ENCODE assay signal across 1 cellular context in the genomic region with DNA sequence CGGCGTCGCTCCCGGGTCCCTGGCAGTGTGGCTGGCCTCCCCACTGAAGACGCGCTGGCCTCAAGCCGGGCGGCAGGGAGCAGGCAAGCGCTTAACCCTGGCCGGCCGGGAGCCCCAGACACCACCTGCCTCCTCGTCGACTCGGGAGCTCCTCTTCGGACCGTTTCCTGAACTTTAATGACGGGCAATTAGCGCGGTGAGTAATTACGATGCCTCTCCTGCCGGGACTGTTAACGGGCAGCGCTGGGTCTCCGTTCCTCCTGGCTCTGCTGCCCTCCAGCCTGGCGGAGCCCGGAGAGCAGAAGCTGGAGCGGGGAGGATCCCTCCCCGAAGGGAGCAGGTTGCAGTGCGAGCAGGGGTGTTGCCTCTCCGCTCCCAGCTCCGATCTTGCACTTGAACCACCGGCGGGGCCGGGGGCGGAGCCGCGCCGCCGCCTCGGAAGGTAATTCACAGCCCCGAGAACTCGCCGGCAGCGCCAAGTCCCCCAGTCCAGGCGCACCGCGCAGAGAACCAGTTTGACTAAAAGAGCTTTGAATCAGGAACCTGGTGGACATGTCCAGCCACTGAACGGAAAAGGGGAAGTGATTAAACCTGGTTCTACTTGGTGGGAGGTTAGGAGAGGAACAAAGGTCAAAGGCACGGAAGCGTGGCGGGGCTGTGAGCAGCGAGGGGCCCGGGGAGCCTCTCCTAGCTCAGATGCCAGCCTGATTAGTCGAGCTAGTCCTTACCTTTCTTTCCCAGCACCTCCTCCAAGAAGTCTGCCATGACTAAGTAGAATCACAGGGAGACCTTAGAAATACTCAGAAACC.
A peak's percentile ranks its signal among the peaks of the same experiment; 100 is the strongest.
TF ChIP-seq lines count a peak whose summit lies in the region.

No MANE protein-coding gene starts in this region.

TF ChIP-seq in HepG2, 621 proteins besides CTCF, POLR2A, EP300 and RAD21 (continued from another document and continues in another):
- TF ChIP-seq, protein P1, sequence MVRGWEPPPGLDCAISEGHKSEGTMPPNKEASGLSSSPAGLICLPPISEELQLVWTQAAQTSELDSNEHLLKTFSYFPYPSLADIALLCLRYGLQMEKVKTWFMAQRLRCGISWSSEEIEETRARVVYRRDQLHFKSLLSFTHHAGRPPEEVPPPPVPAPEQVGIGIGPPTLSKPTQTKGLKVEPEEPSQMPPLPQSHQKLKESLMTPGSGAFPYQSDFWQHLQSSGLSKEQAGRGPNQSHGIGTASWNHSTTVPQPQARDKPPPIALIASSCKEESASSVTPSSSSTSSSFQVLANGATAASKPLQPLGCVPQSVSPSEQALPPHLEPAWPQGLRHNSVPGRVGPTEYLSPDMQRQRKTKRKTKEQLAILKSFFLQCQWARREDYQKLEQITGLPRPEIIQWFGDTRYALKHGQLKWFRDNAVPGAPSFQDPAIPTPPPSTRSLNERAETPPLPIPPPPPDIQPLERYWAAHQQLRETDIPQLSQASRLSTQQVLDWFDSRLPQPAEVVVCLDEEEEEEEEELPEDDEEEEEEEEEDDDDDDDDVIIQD (CRISPR knock-in tag; IDR thresholded peaks at IDR 0.05; ENCODE audit: low read depth) = no peak
- TF ChIP-seq, protein P2, sequence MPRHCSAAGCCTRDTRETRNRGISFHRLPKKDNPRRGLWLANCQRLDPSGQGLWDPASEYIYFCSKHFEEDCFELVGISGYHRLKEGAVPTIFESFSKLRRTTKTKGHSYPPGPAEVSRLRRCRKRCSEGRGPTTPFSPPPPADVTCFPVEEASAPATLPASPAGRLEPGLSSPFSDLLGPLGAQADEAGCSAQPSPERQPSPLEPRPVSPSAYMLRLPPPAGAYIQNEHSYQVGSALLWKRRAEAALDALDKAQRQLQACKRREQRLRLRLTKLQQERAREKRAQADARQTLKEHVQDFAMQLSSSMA (CRISPR knock-in tag; IDR thresholded peaks at IDR 0.05) = no peak
- TF ChIP-seq ZNF460 (CRISPR knock-in tag; IDR thresholded peaks at IDR 0.05; ENCODE audit: borderline replicate concordance) (no peak), PHF5A (CRISPR knock-in tag; IDR thresholded peaks at IDR 0.05; ENCODE audit: low read depth, unreplicated experiment) (no peak), HOXA7 (CRISPR knock-in tag; IDR thresholded peaks at IDR 0.05) (no peak), NCOA1 (CRISPR knock-in tag; IDR thresholded peaks at IDR 0.05) (no peak), ZNF629 (CRISPR knock-in tag; conservative IDR thresholded peaks at IDR 0.05) (no peak), HNRNPH1 (optimal IDR thresholded peaks at IDR 0.05; ENCODE audit: low read depth, low read length) (no peak), ZNF570 (CRISPR knock-in tag; IDR thresholded peaks at IDR 0.05; ENCODE audit: borderline replicate concordance) (no peak), ZNF207 (IDR thresholded peaks at IDR 0.05; ENCODE audit: borderline replicate concordance) (no peak), SCMH1 (CRISPR knock-in tag; IDR thresholded peaks at IDR 0.05; ENCODE audit: borderline replicate concordance) (no peak), ISL2 (CRISPR knock-in tag; IDR thresholded peaks at IDR 0.05) (no peak), ETV6 (CRISPR knock-in tag; conservative IDR thresholded peaks at IDR 0.05) (no peak), ATM (IDR thresholded peaks at IDR 0.05; ENCODE audit: borderline replicate concordance) (no peak), KLF6 (CRISPR knock-in tag; IDR thresholded peaks at IDR 0.05) (no peak), ZFX (CRISPR knock-in tag; IDR thresholded peaks at IDR 0.05; ENCODE audit: low read depth) (peak; percentile 35; the same call in 1 of the 2 replicates), ZNF674 (CRISPR knock-in tag; IDR thresholded peaks at IDR 0.05; ENCODE audit: low read depth) (no peak), ZNF703 (CRISPR knock-in tag; IDR thresholded peaks at IDR 0.05; ENCODE audit: borderline replicate concordance) (no peak), TEAD3 (CRISPR knock-in tag; optimal IDR thresholded peaks at IDR 0.05; ENCODE audit: borderline replicate concordance) (no peak), ZNF737 (CRISPR knock-in tag; IDR thresholded peaks at IDR 0.05; ENCODE audit: borderline replicate concordance) (no peak), ZNF441 (CRISPR knock-in tag; IDR thresholded peaks at IDR 0.05; ENCODE audit: borderline replicate concordance) (peak; percentile 84; the same call in 1 of the 2 replicates), CAMTA2 (CRISPR knock-in tag; IDR thresholded peaks at IDR 0.05; ENCODE audit: borderline replicate concordance) (0 out of 2 replicates have a peak, but pooled peaks have one; percentile 9), KMT2B (CRISPR knock-in tag; IDR thresholded peaks at IDR 0.05) (peak; percentile 64), CENPX (CRISPR knock-in tag; IDR thresholded peaks at IDR 0.05) (no peak), ESRRA (CRISPR knock-in tag; IDR thresholded peaks at IDR 0.05; ENCODE audit: low read depth) (peak; percentile 75), ZNF451 (CRISPR knock-in tag; IDR thresholded peaks at IDR 0.05) (no peak), EEA1 (CRISPR knock-in tag; IDR thresholded peaks at IDR 0.05; ENCODE audit: borderline replicate concordance) (no peak), ZBTB3 (CRISPR knock-in tag; IDR thresholded peaks at IDR 0.05; ENCODE audit: borderline replicate concordance, low read depth) (peak; percentile 5; the same call in 1 of the 2 replicates), RXRA (CRISPR knock-in tag; IDR thresholded peaks at IDR 0.05) (peak; percentile 57; the same call in 1 of the 2 replicates), PHF21A (CRISPR knock-in tag; IDR thresholded peaks at IDR 0.05) (no peak; the same call in 1 of the 2 replicates), NONO (IDR thresholded peaks at IDR 0.05) (no peak), NONO (CRISPR knock-in tag; conservative IDR thresholded peaks at IDR 0.05) (peak; percentile 61; the same call in 1 of the 2 replicates), ARID2 (CRISPR knock-in tag; IDR thresholded peaks at IDR 0.05; ENCODE audit: borderline replicate concordance) (no peak), SMC3 (IDR thresholded peaks at IDR 0.05; ENCODE audit: low read length) (no peak), ZFP36 (IDR thresholded peaks at IDR 0.05; ENCODE audit: borderline replicate concordance, low read depth, low read length, partially characterized antibody) (peak; percentile 74), ZFP62 (CRISPR knock-in tag; IDR thresholded peaks at IDR 0.05) (no peak), RBM39 (IDR thresholded peaks at IDR 0.05; ENCODE audit: low read depth, low read length, poor library complexity, severe bottlenecking) (peak; percentile 12)
- TF ChIP-seq, protein P3, sequence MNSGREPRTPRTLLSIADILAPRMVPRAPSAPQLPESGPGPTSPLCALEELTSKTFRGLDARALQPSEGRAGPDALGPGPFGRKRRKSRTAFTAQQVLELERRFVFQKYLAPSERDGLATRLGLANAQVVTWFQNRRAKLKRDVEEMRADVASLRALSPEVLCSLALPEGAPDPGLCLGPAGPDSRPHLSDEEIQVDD (CRISPR knock-in tag; IDR thresholded peaks at IDR 0.05; ENCODE audit: borderline replicate concordance) = no peak
- TF ChIP-seq, protein P4, sequence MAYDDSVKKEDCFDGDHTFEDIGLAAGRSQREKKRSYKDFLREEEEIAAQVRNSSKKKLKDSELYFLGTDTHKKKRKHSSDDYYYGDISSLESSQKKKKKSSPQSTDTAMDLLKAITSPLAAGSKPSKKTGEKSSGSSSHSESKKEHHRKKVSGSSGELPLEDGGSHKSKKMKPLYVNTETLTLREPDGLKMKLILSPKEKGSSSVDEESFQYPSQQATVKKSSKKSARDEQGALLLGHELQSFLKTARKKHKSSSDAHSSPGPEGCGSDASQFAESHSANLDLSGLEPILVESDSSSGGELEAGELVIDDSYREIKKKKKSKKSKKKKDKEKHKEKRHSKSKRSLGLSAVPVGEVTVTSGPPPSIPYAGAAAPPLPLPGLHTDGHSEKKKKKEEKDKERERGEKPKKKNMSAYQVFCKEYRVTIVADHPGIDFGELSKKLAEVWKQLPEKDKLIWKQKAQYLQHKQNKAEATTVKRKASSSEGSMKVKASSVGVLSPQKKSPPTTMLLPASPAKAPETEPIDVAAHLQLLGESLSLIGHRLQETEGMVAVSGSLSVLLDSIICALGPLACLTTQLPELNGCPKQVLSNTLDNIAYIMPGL (CRISPR knock-in tag; IDR thresholded peaks at IDR 0.05; ENCODE audit: borderline replicate concordance in 1 of 2, low read depth in 1 of 2) = peak; percentile 21 to 71; a peak in 3 of 4 replicates
- TF ChIP-seq, protein P5, sequence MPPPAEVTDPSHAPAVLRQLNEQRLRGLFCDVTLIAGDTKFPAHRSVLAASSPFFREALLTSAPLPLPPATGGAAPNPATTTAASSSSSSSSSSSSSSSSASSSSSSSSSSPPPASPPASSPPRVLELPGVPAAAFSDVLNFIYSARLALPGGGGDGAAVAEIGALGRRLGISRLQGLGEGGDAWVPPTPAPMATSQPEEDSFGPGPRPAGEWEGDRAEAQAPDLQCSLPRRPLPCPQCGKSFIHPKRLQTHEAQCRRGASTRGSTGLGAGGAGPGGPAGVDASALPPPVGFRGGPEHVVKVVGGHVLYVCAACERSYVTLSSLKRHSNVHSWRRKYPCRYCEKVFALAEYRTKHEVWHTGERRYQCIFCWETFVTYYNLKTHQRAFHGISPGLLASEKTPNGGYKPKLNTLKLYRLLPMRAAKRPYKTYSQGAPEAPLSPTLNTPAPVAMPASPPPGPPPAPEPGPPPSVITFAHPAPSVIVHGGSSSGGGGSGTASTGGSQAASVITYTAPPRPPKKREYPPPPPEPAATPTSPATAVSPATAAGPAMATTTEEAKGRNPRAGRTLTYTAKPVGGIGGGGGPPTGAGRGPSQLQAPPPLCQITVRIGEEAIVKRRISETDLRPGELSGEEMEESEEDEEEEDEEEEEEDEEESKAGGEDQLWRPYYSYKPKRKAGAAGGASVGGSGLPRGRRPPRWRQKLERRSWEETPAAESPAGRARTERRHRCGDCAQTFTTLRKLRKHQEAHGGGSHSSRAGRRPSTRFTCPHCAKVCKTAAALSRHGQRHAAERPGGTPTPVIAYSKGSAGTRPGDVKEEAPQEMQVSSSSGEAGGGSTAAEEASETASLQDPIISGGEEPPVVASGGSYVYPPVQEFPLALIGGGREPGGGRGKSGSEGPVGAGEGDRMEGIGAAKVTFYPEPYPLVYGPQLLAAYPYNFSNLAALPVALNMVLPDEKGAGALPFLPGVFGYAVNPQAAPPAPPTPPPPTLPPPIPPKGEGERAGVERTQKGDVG (CRISPR knock-in tag; IDR thresholded peaks at IDR 0.05; ENCODE audit: borderline replicate concordance) = no peak
- TF ChIP-seq, protein P6, sequence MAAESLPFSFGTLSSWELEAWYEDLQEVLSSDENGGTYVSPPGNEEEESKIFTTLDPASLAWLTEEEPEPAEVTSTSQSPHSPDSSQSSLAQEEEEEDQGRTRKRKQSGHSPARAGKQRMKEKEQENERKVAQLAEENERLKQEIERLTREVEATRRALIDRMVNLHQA (CRISPR knock-in tag; IDR thresholded peaks at IDR 0.05) = no peak
- TF ChIP-seq, protein P7, sequence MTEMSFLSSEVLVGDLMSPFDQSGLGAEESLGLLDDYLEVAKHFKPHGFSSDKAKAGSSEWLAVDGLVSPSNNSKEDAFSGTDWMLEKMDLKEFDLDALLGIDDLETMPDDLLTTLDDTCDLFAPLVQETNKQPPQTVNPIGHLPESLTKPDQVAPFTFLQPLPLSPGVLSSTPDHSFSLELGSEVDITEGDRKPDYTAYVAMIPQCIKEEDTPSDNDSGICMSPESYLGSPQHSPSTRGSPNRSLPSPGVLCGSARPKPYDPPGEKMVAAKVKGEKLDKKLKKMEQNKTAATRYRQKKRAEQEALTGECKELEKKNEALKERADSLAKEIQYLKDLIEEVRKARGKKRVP (CRISPR knock-in tag; IDR thresholded peaks at IDR 0.05) = 0 out of 4 replicates have a peak, but pooled peaks of 1 of the 2 experiments have one; percentile 16
- TF ChIP-seq, protein P8, sequence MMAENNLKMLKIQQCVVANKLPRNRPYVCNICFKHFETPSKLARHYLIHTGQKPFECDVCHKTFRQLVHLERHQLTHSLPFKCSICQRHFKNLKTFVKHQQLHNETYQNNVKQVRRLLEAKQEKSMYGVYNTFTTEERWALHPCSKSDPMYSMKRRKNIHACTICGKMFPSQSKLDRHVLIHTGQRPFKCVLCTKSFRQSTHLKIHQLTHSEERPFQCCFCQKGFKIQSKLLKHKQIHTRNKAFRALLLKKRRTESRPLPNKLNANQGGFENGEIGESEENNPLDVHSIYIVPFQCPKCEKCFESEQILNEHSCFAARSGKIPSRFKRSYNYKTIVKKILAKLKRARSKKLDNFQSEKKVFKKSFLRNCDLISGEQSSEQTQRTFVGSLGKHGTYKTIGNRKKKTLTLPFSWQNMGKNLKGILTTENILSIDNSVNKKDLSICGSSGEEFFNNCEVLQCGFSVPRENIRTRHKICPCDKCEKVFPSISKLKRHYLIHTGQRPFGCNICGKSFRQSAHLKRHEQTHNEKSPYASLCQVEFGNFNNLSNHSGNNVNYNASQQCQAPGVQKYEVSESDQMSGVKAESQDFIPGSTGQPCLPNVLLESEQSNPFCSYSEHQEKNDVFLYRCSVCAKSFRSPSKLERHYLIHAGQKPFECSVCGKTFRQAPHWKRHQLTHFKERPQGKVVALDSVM (CRISPR knock-in tag; IDR thresholded peaks at IDR 0.05) = no peak
- TF ChIP-seq, protein P9, sequence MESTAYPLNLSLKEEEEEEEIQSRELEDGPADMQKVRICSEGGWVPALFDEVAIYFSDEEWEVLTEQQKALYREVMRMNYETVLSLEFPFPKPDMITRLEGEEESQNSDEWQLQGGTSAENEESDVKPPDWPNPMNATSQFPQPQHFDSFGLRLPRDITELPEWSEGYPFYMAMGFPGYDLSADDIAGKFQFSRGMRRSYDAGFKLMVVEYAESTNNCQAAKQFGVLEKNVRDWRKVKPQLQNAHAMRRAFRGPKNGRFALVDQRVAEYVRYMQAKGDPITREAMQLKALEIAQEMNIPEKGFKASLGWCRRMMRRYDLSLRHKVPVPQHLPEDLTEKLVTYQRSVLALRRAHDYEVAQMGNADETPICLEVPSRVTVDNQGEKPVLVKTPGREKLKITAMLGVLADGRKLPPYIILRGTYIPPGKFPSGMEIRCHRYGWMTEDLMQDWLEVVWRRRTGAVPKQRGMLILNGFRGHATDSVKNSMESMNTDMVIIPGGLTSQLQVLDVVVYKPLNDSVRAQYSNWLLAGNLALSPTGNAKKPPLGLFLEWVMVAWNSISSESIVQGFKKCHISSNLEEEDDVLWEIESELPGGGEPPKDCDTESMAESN (CRISPR knock-in tag; conservative IDR thresholded peaks at IDR 0.05) = no peak; the same call in 1 of the 2 replicates
- TF ChIP-seq, protein P10, sequence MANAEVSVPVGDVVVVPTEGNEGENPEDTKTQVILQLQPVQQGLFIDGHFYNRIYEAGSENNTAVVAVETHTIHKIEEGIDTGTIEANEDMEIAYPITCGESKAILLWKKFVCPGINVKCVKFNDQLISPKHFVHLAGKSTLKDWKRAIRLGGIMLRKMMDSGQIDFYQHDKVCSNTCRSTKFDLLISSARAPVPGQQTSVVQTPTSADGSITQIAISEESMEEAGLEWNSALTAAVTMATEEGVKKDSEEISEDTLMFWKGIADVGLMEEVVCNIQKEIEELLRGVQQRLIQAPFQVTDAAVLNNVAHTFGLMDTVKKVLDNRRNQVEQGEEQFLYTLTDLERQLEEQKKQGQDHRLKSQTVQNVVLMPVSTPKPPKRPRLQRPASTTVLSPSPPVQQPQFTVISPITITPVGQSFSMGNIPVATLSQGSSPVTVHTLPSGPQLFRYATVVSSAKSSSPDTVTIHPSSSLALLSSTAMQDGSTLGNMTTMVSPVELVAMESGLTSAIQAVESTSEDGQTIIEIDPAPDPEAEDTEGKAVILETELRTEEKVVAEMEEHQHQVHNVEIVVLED (CRISPR knock-in tag; IDR thresholded peaks at IDR 0.05; ENCODE audit: borderline replicate concordance) = no peak
- TF ChIP-seq, protein P11, sequence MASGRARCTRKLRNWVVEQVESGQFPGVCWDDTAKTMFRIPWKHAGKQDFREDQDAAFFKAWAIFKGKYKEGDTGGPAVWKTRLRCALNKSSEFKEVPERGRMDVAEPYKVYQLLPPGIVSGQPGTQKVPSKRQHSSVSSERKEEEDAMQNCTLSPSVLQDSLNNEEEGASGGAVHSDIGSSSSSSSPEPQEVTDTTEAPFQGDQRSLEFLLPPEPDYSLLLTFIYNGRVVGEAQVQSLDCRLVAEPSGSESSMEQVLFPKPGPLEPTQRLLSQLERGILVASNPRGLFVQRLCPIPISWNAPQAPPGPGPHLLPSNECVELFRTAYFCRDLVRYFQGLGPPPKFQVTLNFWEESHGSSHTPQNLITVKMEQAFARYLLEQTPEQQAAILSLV (CRISPR knock-in tag; IDR thresholded peaks at IDR 0.05; ENCODE audit: borderline replicate concordance) = no peak
